8 cellular contexts compared by ENCODE assay signal in genomic region chr17:67364847-67365761, GRCh38. TPM values are rescaled to one million over a fixed set of nuclear protein-coding genes. Genes with fewer than 3 reads are reported as not detected.
DNase-seq lines count a peak whose midpoint lies in the region; ATAC-seq and TF ChIP-seq lines count a peak whose summit lies in the region.

No MANE protein-coding gene starts in this region.

- WGBS in trophoblast cell (ENCODE audit: extremely low coverage, insufficient coverage, insufficient read length), result no CpG with 5 or more reads among the region's 26 CpGs

- H4K12ac ChIP-seq in trophoblast cell (ENCODE audit: low read depth, low read length), result no peak overlapping the region

- no peak overlapping the region for H3K18ac ChIP-seq in trophoblast cell (ENCODE audit: low read length)

- peak overlapping the region; percentile 100 for H3K4ac ChIP-seq in trophoblast cell (ENCODE audit: low read depth, low read length)

- no peak overlapping the region for H2AFZ ChIP-seq in trophoblast cell (ENCODE audit: insufficient read depth, low read length, poor library complexity)

- no peak overlapping the region for H3K23ac ChIP-seq in trophoblast cell (ENCODE audit: low read length)

- H4K91ac ChIP-seq in trophoblast cell (ENCODE audit: low read depth, low read length), result no peak overlapping the region

- H2AK5ac ChIP-seq in trophoblast cell (ENCODE audit: low read length), result no peak overlapping the region

- H3K79me2 ChIP-seq in trophoblast cell (ENCODE audit: control insufficient read depth, insufficient read depth, low read length, poor library complexity), result peaks cover 15% of the 10 kb centered on the region

- peaks cover 36% of the 10 kb centered on the region for H3K4me1 ChIP-seq in RWPE2 (ENCODE audit: insufficient read depth, poor library complexity, severe bottlenecking)
- H3K4me1 ChIP-seq in trophoblast cell (ENCODE audit: control insufficient read depth in 1 of 2, insufficient read depth in 2 of 2, low read length in 2 of 2), result peaks cover 0 to 5% of the 10 kb centered on the region in 2 experiments

- H2BK12ac ChIP-seq in trophoblast cell (ENCODE audit: low read length), result no peak overlapping the region

- no peak overlapping the region for H3K14ac ChIP-seq in trophoblast cell (ENCODE audit: low read length)

- peaks cover 6% of the 10 kb centered on the region for H3K79me1 ChIP-seq in trophoblast cell (ENCODE audit: low read length)

- peak overlapping the region; percentile 60 for H3K4me2 ChIP-seq in trophoblast cell (ENCODE audit: low read length)

- H3K9me3 ChIP-seq in RWPE2 (ENCODE audit: severe bottlenecking) (no peaks in the 10 kb centered on the region), trophoblast cell (ENCODE audit: insufficient read depth, low read depth, low read length) (no peaks in the 10 kb centered on the region)

- no peak overlapping the region for H2BK120ac ChIP-seq in trophoblast cell (ENCODE audit: insufficient read depth, low read length, poor library complexity)

- peak; percentile 35 for DNase-seq in GM12865 (ENCODE audit: low read depth)
- DNase-seq in RWPE2 (ENCODE audit: low spot score), result no peak
- DNase-seq in epithelial cell of proximal tubule (ENCODE audit: low read depth), result no peak
- no peak for DNase-seq in trophoblast cell
- no peak for DNase-seq in amniotic stem cell (lab: John Stamatoyannopoulos, UW)
- DNase-seq in ecto neural progenitor cell (ENCODE audit: low spot score), result no peak

- ATAC-seq in RWPE2 (ENCODE audit: low read depth), result no peak
- ATAC-seq in HG02973 (IDR thresholded peaks at IDR 0.05; ENCODE audit: unreplicated experiment), result no peak
- no peak for ATAC-seq in HG02678 (IDR thresholded peaks at IDR 0.05; ENCODE audit: unreplicated experiment)

- peak overlapping the region; percentile 94 for H3K4me3 ChIP-seq in GM12865 (ENCODE audit: low read depth, low read length)
- peak overlapping the region; percentile 76 for H3K4me3 ChIP-seq in RWPE2 (ENCODE audit: severe bottlenecking)
- H3K4me3 ChIP-seq in epithelial cell of proximal tubule (ENCODE audit: low read depth, low read length), result peak overlapping the region; percentile 92
- peak overlapping the region; percentile 95 for H3K4me3 ChIP-seq in trophoblast cell (ENCODE audit: low read depth, low read length)

- H4K8ac ChIP-seq in trophoblast cell (ENCODE audit: low read depth, low read length), result no peak overlapping the region

- peak overlapping the region; percentile 71 for H3K27ac ChIP-seq in RWPE2 (ENCODE audit: poor library complexity, severe bottlenecking)
- H3K27ac ChIP-seq in trophoblast cell (ENCODE audit: low read depth, low read length), result no peak overlapping the region

- H3K27me3 ChIP-seq in RWPE2 (ENCODE audit: insufficient read depth, poor library complexity, severe bottlenecking), result no peaks in the 10 kb centered on the region
- H3K27me3 ChIP-seq in trophoblast cell (ENCODE audit: insufficient read depth, low read length), result no peaks in the 10 kb centered on the region

- H2BK5ac ChIP-seq in trophoblast cell (ENCODE audit: low read depth, low read length, poor library complexity), result no peak overlapping the region

- peaks cover 43% of the 10 kb centered on the region for H3K36me3 ChIP-seq in RWPE2 (ENCODE audit: low read depth)
- H3K36me3 ChIP-seq in trophoblast cell (ENCODE audit: control insufficient read depth in 1 of 2, insufficient read depth in 2 of 2, low read length in 2 of 2), result peaks cover 3% of the 10 kb centered on the region in 2 experiments

- H3K9ac ChIP-seq in trophoblast cell (ENCODE audit: low read length), result no peak overlapping the region

- no peak for TF ChIP-seq CTCF in GM12865 (IDR thresholded peaks at IDR 0.05; ENCODE audit: insufficient read depth, low read depth, low read length, missing control alignments)
- no peak for TF ChIP-seq CTCF in RWPE2 (IDR thresholded peaks at IDR 0.05; ENCODE audit: poor library complexity, severe bottlenecking)
- no peak for TF ChIP-seq CTCF in epithelial cell of proximal tubule (conservative IDR thresholded peaks at IDR 0.05; ENCODE audit: low read depth, low read length)

RNA-seq across cellular contexts. Expression of gene PSMD12, which starts 1.3 kb away (rescaled TPM):
- 20.2 and 44.1 TPM in 2 replicates for total RNA-seq in epithelial cell of proximal tubule
- 90.4 and 95.6 TPM in 2 replicates for polyA plus RNA-seq in trophoblast cell (2013)

RNA-seq across cellular contexts. Expression of gene PITPNC1, which starts 12.0 kb away (rescaled TPM):
- total RNA-seq in epithelial cell of proximal tubule, result 11.3 and 18.4 TPM in 2 replicates
- 17.5 and 17.8 TPM in 2 replicates for polyA plus RNA-seq in trophoblast cell (2013)
